ENCODE assay signal across 10 cellular contexts in the genomic region with DNA sequence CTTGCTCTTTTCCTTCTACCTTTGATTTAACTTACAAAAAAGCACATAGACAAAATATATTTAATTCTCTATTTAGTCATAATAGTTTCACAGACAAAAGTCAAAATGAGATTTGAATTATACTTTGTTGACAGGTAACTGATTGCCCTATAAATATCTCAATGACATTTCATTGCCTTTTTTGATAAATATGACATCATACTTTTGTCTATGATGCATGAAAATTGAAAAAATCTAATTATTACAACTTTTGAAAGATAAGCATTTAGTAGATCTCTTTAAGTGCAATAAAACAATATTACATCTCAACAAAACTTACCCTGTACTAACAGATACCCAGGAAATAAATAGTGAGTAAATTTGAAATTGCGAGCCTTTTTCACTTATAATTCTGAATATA.
"Had no signal": no experiment of that assay in that cellular context is flagged by ENCODE, and none has a peak within 500 bp of the region (broad histone marks: within the 10 kb centered on the region; RNA-seq: fewer than 3 reads in every experiment).

No MANE protein-coding gene starts in this region.

- H3K4me2 ChIP-seq: GM23338, KMS-11 had no signal

- H3K27ac ChIP-seq: HL-60, KMS-11 had no signal

- FAIRE-seq: H1, H54 had no signal

- DNase-seq: H9, HCEC 1CT, HFFc6, IMR-90, KBM-7 had no signal

- H3K4me3 ChIP-seq: GM23338 had no signal

- H3K9ac ChIP-seq: KMS-11 had no signal

- ATAC-seq: GM23338 had no signal
